18 cellular contexts compared by ENCODE assay signal in the genomic region with DNA sequence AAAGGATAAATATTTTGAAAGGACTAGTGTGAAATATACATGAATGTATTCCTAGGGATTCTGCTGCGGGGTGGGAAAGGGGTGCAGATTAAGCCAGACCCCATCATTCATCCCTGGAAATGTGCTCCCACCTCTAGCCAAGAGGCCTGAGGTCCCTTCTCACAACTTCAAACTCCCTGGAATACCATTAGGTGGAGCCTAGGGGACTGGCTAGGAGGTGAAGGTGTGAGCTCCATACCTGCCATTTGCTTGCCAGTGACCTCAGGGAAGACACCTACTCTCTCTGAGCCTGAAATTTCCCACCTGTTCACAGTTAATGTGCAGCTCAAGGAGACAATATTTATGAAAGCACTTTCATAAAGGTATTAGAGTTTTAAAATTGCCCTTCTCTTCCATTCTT. TPM values are rescaled to one million over a fixed set of nuclear protein-coding genes. Genes with fewer than 3 reads are reported as not detected.
"Had no signal": no experiment of that assay in that cellular context is flagged by ENCODE, and none has a peak within 500 bp of the region (broad histone marks: within the 10 kb centered on the region; RNA-seq: fewer than 3 reads in every experiment).

No MANE protein-coding gene starts in this region.

- H3K36me3 ChIP-seq: adrenal gland, cardiac muscle cell, left ventricle myocardium inferior, prostate gland, suprapubic skin, upper lobe of right lung had no signal

- H3K4me3 Mint-ChIP-seq: activated CD8-positive, alpha-beta T cell treated with anti-CD3 and anti-CD28 coated beads for 36 hours; activated naive CD4-positive, alpha-beta T cell treated with anti-CD3 and anti-CD28 coated beads, Interleukin-2, amount 50 U/mL, for 24 hours; natural killer cell had no signal

- H3K4me3 ChIP-seq: adrenal gland, cardiac muscle cell, hepatocyte, prostate gland, suprapubic skin, upper lobe of right lung had no signal

- H3K27ac ChIP-seq: prostate gland, suprapubic skin had no signal

- H3K9me3 ChIP-seq: adrenal gland, left ventricle myocardium inferior, prostate gland, suprapubic skin, upper lobe of right lung had no signal

- H3K27ac Mint-ChIP-seq: activated CD8-positive, alpha-beta T cell treated with anti-CD3 and anti-CD28 coated beads for 36 hours; activated naive CD4-positive, alpha-beta T cell treated with anti-CD3 and anti-CD28 coated beads, Interleukin-2, amount 50 U/mL, for 24 hours; natural killer cell had no signal

- DNase-seq: activated CD4-positive, alpha-beta T cell treated with anti-CD3 and anti-CD28 coated beads for 4 hours; activated CD8-positive, alpha-beta memory T cell treated with anti-CD3 and anti-CD28 coated beads, Interleukin-2, amount 50 U/mL, for 4 hours; activated CD8-positive, alpha-beta T cell treated with anti-CD3 and anti-CD28 coated beads for 36 hours; activated effector memory CD4-positive, alpha-beta T cell treated with anti-CD3 and anti-CD28 coated beads, Interleukin-2, amount 50 U/mL, for 16 hours; activated T-cell treated with anti-CD3 and anti-CD28 coated beads, Interleukin-2, amount 50 U/mL, for 48 hours; adrenal gland; dorsolateral prefrontal cortex; left ventricle myocardium inferior; natural killer cell; right cardiac atrium; stimulated activated naive CD8-positive, alpha-beta T cell treated with anti-CD3 and anti-CD28 coated beads, Interleukin-15, Interleukin-2, amounts not matched to agents 100 U/mL and 50 U/mL, for 24 hours; T-helper 2 cell; upper lobe of right lung had no signal

- H2AFZ ChIP-seq: hepatocyte had no signal

- H3K9me3 Mint-ChIP-seq: activated CD8-positive, alpha-beta T cell treated with anti-CD3 and anti-CD28 coated beads for 36 hours; activated naive CD4-positive, alpha-beta T cell treated with anti-CD3 and anti-CD28 coated beads, Interleukin-2, amount 50 U/mL, for 24 hours; natural killer cell had no signal

- H3K79me2 ChIP-seq: hepatocyte had no signal

- H3K4me1 ChIP-seq: prostate gland had no signal

- H3K27me3 ChIP-seq: adrenal gland, cardiac muscle cell, hepatocyte, suprapubic skin, upper lobe of right lung had no signal

- H3K36me3 Mint-ChIP-seq: activated naive CD4-positive, alpha-beta T cell treated with anti-CD3 and anti-CD28 coated beads, Interleukin-2, amount 50 U/mL, for 24 hours; natural killer cell had no signal

RNA-seq across cellular contexts. Expression of a gene that starts 4.7 kb away (rescaled TPM):
- total RNA-seq: activated CD8-positive, alpha-beta T cell treated with anti-CD3 and anti-CD28 coated beads for 36 hours; natural killer cell had no signal
